In genomic region chr19:30387311-30388115, GRCh38 we compare ENCODE assay signal across 14 cellular contexts. TPM values are rescaled to one million over a fixed set of nuclear protein-coding genes. Genes with fewer than 3 reads are reported as not detected.
"Had no signal": no experiment of that assay in that cellular context is flagged by ENCODE, and none has a peak within 500 bp of the region (broad histone marks: within the 10 kb centered on the region; RNA-seq: fewer than 3 reads in every experiment).

No MANE protein-coding gene starts in this region.

- ATAC-seq: pancreas; stimulated activated naive B cell treated with anti-CD40 and anti-IgM and Interleukin-4, amounts not matched to agents 10 μg/mL and 1 μg/mL and 100 μg/mL, for 72 hours had no signal

- DNase-seq: activated CD4-positive, alpha-beta T cell treated with anti-CD3 and anti-CD28 coated beads for 1 hour; activated CD4-positive, alpha-beta T cell treated with anti-CD3 and anti-CD28 coated beads, Interleukin-2, amount 50 U/mL, for 4 hours; activated effector memory CD4-positive, alpha-beta T cell treated with Interleukin-2 at 50 U/mL for 16 hours; activated naive CD4-positive, alpha-beta T cell treated with anti-CD3 and anti-CD28 coated beads, Interleukin-2, amount 50 U/mL, for 16 hours; activated T-cell treated with anti-CD3 and anti-CD28 coated beads, Interleukin-2, amount 50 U/mL, for 1 hour; caudate nucleus; pancreas; stimulated activated CD4-positive, alpha-beta T cell treated with anti-CD3 and anti-CD28 coated beads, Interleukin-4, amount 100 ng/mL, for 1 hour; stimulated activated naive B cell treated with anti-CD40 and anti-IgM and Interleukin-4, amounts not matched to agents 10 μg/mL and 1 μg/mL and 100 μg/mL, for 72 hours; T-helper 1 cell; T1000; trophoblast cell had no signal

RNA-seq across cellular contexts. Expression of gene ZNF536, which starts 15.3 kb away (rescaled TPM):
- total RNA-seq: glomerular endothelial cell, lung microvascular endothelial cell had no signal
